In the genomic region with DNA sequence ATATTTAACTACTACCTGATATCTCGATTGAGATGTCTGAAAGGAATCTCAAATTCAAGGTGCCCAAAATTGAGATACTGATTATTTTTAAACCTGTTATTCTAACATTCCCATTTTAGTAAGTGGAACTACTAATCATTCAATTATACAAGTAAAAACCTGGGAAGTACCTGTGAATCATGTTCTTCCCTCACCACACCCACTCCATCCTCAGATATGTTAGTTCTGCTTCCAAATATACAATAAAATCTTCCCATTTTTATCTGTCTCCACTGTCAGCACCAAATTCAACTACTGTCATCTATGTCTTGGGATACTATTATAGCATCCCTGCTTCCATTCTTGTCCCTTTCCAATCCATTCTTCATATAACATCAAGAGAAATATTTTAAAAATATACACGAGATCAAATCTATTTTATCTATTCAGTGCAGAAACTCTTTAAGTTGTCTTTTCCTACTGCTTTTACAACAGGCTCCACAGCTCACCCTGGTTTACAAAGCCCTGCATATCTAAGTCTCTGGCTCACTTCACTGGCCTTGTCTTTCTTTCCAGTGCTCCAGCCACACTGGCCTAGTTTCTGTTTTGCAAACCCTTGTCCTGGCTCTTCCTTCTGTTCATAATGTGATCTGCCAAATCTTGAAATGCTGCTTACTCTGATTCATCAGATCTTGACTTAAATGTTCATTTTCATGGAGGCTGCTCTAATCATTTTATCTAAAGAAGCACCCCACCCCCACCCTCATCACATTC, we compare ENCODE assay signal across 19 cellular contexts.
"Had no signal": no experiment of that assay in that cellular context is flagged by ENCODE, and none has a peak within 500 bp of the region (broad histone marks: within the 10 kb centered on the region; RNA-seq: fewer than 3 reads in every experiment).

No MANE protein-coding gene starts in this region.

- DNase-seq: activated CD4-positive, alpha-beta memory T cell treated with anti-CD3 and anti-CD28 coated beads for 36 hours; activated CD4-positive, alpha-beta T cell treated with anti-CD3 and anti-CD28 coated beads for 48 hours; activated CD4-positive, CD25-positive, alpha-beta regulatory T cell; activated effector memory CD4-positive, alpha-beta T cell treated with Interleukin-2 at 50 U/mL for 16 hours; activated naive CD4-positive, alpha-beta T cell treated with anti-CD3 and anti-CD28 coated beads, Interleukin-2, amount 10 ng/mL, durations not matched to agents 7 days and 5 days; activated T-cell treated with anti-CD3 and anti-CD28 coated beads, Interleukin-2, amount 50 U/mL, for 48 hours; colonic mucosa; esophagus squamous epithelium; foreskin fibroblast; kidney; naive thymus-derived CD4-positive, alpha-beta T cell; occipital lobe; sigmoid colon; spleen; stimulated activated CD4-positive, alpha-beta T cell treated with anti-CD3 and anti-CD28 coated beads, Interleukin-4, amount 100 ng/mL, for 1 hour; stimulated activated naive CD4-positive, alpha-beta T cell; SW 1271; T-helper 17 cell; upper lobe of left lung had no signal

- H3K36me3 ChIP-seq: colonic mucosa, esophagus squamous epithelium, sigmoid colon, spleen, upper lobe of left lung had no signal

- H3K4me1 ChIP-seq: colonic mucosa, esophagus squamous epithelium, sigmoid colon, spleen, upper lobe of left lung had no signal

- H3K27me3 ChIP-seq: colonic mucosa, esophagus squamous epithelium, sigmoid colon, spleen, upper lobe of left lung had no signal

- H3K4me3 ChIP-seq: colonic mucosa, esophagus squamous epithelium, sigmoid colon, spleen, upper lobe of left lung had no signal

- ATAC-seq: naive thymus-derived CD4-positive, alpha-beta T cell; T-helper 17 cell had no signal

- H3K27ac ChIP-seq: colonic mucosa, esophagus squamous epithelium, sigmoid colon, spleen, upper lobe of left lung had no signal

- H3K9me3 ChIP-seq: colonic mucosa, esophagus squamous epithelium, sigmoid colon, spleen, upper lobe of left lung had no signal
